Comparison of ENCODE assay signal across 1 cellular context in the genomic region with DNA sequence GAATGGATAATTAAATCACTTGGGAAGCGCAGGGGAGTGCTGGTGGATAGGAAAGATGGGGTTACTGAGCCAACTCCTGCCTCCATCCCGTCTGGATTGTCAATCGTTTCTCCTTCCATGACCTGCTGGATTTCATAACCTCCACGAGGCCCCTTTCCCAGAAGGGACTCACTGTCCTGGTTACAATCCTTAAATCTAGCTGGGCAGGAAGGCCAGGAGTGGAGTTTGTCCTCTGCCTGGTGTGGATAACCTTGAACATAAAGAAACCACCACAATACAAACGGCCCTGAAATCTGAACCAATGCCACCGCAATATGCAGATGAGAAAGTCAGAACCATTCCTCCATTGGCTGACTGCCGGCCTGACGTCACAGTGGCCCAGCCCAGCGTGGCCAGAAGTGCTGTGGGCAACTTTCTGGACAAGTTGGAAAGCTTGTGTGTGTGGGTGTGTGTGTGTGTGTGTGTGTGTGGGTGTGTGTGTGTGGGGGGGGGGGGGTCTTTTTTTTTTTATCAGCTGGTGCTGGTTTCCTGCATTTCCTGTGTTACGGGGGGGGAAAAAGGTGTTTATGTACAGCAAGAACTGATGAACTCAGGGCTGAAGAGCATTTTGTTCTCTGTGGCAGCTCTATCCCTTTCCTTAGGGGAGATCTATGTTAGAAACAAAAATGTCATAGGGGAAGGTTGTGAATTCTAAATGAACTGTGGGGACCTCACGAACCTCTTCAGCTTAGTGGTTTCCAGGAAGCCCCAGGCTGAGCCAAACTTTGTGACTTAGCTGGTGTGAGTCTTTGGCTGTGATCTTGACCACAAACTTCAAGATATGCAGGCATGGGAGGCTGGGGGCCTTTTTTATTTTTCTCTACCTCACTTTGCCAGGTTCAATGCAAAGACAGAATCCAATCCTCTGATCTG.
TF ChIP-seq lines count a peak whose summit lies in the region.

No MANE protein-coding gene starts in this region.

TF ChIP-seq in IMR-90, 13 proteins besides CTCF, POLR2A, EP300 and RAD21:
- TF ChIP-seq CEBPB (IDR thresholded peaks at IDR 0.05; ENCODE audit: low read depth, low read length) (no peak), RFX5 (IDR thresholded peaks at IDR 0.05; ENCODE audit: low read depth, low read length) (0 out of 2 replicates have a peak, but pooled peaks have one; percentile 7), SMC3 (IDR thresholded peaks at IDR 0.05; ENCODE audit: low read depth, low read length) (peak; percentile 8; the same call in 1 of the 2 replicates), MXI1 (IDR thresholded peaks at IDR 0.05; ENCODE audit: borderline replicate concordance, low read depth, low read length) (no peak), MAFK (IDR thresholded peaks at IDR 0.05; ENCODE audit: low read depth, low read length) (no peak), MAZ (IDR thresholded peaks at IDR 0.05; ENCODE audit: borderline replicate concordance, low read depth, low read length) (no peak), FOS (IDR thresholded peaks at IDR 0.05; ENCODE audit: low read depth, low read length) (no peak)
- TF ChIP-seq, protein P1, sequence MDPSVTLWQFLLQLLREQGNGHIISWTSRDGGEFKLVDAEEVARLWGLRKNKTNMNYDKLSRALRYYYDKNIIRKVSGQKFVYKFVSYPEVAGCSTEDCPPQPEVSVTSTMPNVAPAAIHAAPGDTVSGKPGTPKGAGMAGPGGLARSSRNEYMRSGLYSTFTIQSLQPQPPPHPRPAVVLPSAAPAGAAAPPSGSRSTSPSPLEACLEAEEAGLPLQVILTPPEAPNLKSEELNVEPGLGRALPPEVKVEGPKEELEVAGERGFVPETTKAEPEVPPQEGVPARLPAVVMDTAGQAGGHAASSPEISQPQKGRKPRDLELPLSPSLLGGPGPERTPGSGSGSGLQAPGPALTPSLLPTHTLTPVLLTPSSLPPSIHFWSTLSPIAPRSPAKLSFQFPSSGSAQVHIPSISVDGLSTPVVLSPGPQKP (IDR thresholded peaks at IDR 0.05; ENCODE audit: borderline replicate concordance, low read depth, low read length), result no peak
